In genomic region chr11:7462706-7463105, GRCh38 we compare ENCODE assay signal across 19 cellular contexts. TPM values are rescaled to one million over a fixed set of nuclear protein-coding genes. Genes with fewer than 3 reads are reported as not detected.
A peak's percentile ranks its signal among the peaks of the same experiment; 100 is the strongest.
DNase-seq lines count a peak whose midpoint lies in the region; ATAC-seq, FAIRE-seq and TF ChIP-seq lines count a peak whose summit lies in the region.
"Had no signal": no experiment of that assay in that cellular context is flagged by ENCODE, and none has a peak within 500 bp of the region (broad histone marks: within the 10 kb centered on the region; RNA-seq: fewer than 3 reads in every experiment).

No MANE protein-coding gene starts in this region.

- H3K27me3 Mint-ChIP-seq in CD8-positive, alpha-beta T cell (ENCODE audit: low read depth), result no peaks in the 10 kb centered on the region
- no peaks in the 10 kb centered on the region for H3K27me3 Mint-ChIP-seq in stimulated activated memory B cell treated with anti-CD40 and anti-IgM and Interleukin-4, amounts not matched to agents 10 μg/mL and 1 μg/mL and 100 μg/mL, for 72 hours

- peak overlapping the region; percentile 56 for H3K27ac Mint-ChIP-seq in CD8-positive, alpha-beta T cell
- peak overlapping the region; percentile 53 for H3K27ac Mint-ChIP-seq in stimulated activated memory B cell treated with anti-CD40 and anti-IgM and Interleukin-4, amounts not matched to agents 10 μg/mL and 1 μg/mL and 100 μg/mL, for 72 hours
- H3K27ac Mint-ChIP-seq: HFFc6 had no signal

- no peaks in the 10 kb centered on the region for H3K79me2 ChIP-seq in GM12878 (ENCODE audit: control insufficient read depth, insufficient read depth, low read length)

- no peak overlapping the region for H3K4me3 ChIP-seq in CD8-positive, alpha-beta T cell (ENCODE audit: low read depth, low read length)
- no peak overlapping the region for H3K4me3 ChIP-seq in GM12878
- H3K4me3 ChIP-seq in effector memory CD4-positive, alpha-beta T cell (ENCODE audit: insufficient read depth, low read depth, low read length, poor library complexity, severe bottlenecking), result no peak overlapping the region
- H3K4me3 ChIP-seq: K562 had no signal

- H2AFZ ChIP-seq in GM12878 (ENCODE audit: control insufficient read depth, low read depth, low read length), result no peak overlapping the region; the same call in 1 of the 2 replicates

- no peak for TF ChIP-seq CTCF in CD8-positive, alpha-beta T cell (IDR thresholded peaks at IDR 0.05)
- TF ChIP-seq CTCF in GM12878 (IDR thresholded peaks at IDR 0.05 in 2 of 3, conservative IDR thresholded peaks at IDR 0.05 in 1 of 3; ENCODE audit: control insufficient read depth in 2 of 3, extremely low read depth in 1 of 3, insufficient read depth in 1 of 3, low read depth in 3 of 3, low read length in 3 of 3) (no peak), omental fat pad (IDR thresholded peaks at IDR 0.05) (no peak)

- no peaks in the 10 kb centered on the region for H3K36me3 ChIP-seq in CD8-positive, alpha-beta T cell (ENCODE audit: insufficient read depth, low read length)
- no peaks in the 10 kb centered on the region for H3K36me3 ChIP-seq in GM12878 (ENCODE audit: control insufficient read depth in 2 of 2, insufficient read depth in 2 of 2, low read length in 1 of 2)
- no peaks in the 10 kb centered on the region for H3K36me3 ChIP-seq in effector memory CD4-positive, alpha-beta T cell (ENCODE audit: control insufficient read depth, insufficient read depth, low read length)
- H3K36me3 ChIP-seq: BE2C had no signal

- intact Hi-C loops in CD8-positive, alpha-beta T cell (cut with DNase I, micrococcal nuclease), result no loop called here
- intact Hi-C loops in GM12878 (cut with micrococcal nuclease; ENCODE audit: unreplicated experiment), result no loop called here

- in situ Hi-C loops in GM12878 (cut with MboI), result no loop called here

- peaks cover 13% of the 10 kb centered on the region for H3K4me1 Mint-ChIP-seq in CD8-positive, alpha-beta T cell (ENCODE audit: low read depth)
- peaks cover 20% of the 10 kb centered on the region for H3K4me1 Mint-ChIP-seq in stimulated activated memory B cell treated with anti-CD40 and anti-IgM and Interleukin-4, amounts not matched to agents 10 μg/mL and 1 μg/mL and 100 μg/mL, for 72 hours

- no peak for TF ChIP-seq POLR2A in GM12878 (IDR thresholded peaks at IDR 0.05; ENCODE audit: low read depth, low read length)
- no peak for TF ChIP-seq POLR2A in H54 (IDR thresholded peaks at IDR 0.05; ENCODE audit: low read depth, low read length)

- H3K4me2 ChIP-seq in GM12878 (ENCODE audit: control insufficient read depth, insufficient read depth), result no peak overlapping the region

- peaks cover 6% of the 10 kb centered on the region for H3K36me3 Mint-ChIP-seq in CD8-positive, alpha-beta T cell
- H3K36me3 Mint-ChIP-seq in stimulated activated memory B cell treated with anti-CD40 and anti-IgM and Interleukin-4, amounts not matched to agents 10 μg/mL and 1 μg/mL and 100 μg/mL, for 72 hours, result peaks cover 44% of the 10 kb centered on the region
- H3K36me3 Mint-ChIP-seq: CD4-positive, alpha-beta memory T cell had no signal

- DNase-seq in CD8-positive, alpha-beta T cell, result no peak
- DNase-seq in GM12878 (ENCODE audit: low read depth, low spot score), result no peak
- DNase-seq in H54 (ENCODE audit: insufficient read length, low spot score), result no peak
- DNase-seq in omental fat pad (ENCODE audit: low spot score), result no peak
- no peak for DNase-seq in effector memory CD4-positive, alpha-beta T cell
- DNase-seq: CD4-positive, alpha-beta memory T cell; COR-L47; DND-41; GDM1; HCEC 1CT; HFFc6 had no signal

- no peak for ATAC-seq in CD8-positive, alpha-beta T cell
- ATAC-seq in HG02852 (IDR thresholded peaks at IDR 0.05; ENCODE audit: unreplicated experiment) (peak; percentile 67), GM12878 (peak; percentile 58), omental fat pad (ENCODE audit: low FRiP score) (no peak)
- no peak for ATAC-seq in stimulated activated memory B cell treated with anti-CD40 and anti-IgM and Interleukin-4, amounts not matched to agents 10 μg/mL and 1 μg/mL and 100 μg/mL, for 72 hours
- ATAC-seq: K562 had no signal

- WGBS in GM12878 (ENCODE audit: insufficient coverage, insufficient replicate concordance, low lambda C conversion rate, missing lambda C conversion rate), result 25% methylated on average over 1 of the region's 1 CpG

- no peaks in the 10 kb centered on the region for H3K9me3 ChIP-seq in CD8-positive, alpha-beta T cell (ENCODE audit: low read length)
- no peaks in the 10 kb centered on the region for H3K9me3 ChIP-seq in GM12878 (replicated peaks; ENCODE audit: control insufficient read depth, insufficient read depth, low read length)
- no peaks in the 10 kb centered on the region for H3K9me3 ChIP-seq in effector memory CD4-positive, alpha-beta T cell (ENCODE audit: control insufficient read depth, low read length)
- H3K9me3 ChIP-seq: BE2C had no signal

- peaks cover 2% of the 10 kb centered on the region for H3K27me3 ChIP-seq in CD8-positive, alpha-beta T cell (ENCODE audit: insufficient read depth, low read length)
- H3K27me3 ChIP-seq in GM12878 (replicated peaks in 1 of 2; ENCODE audit: control insufficient read depth in 2 of 2, insufficient read depth in 2 of 2, low read length in 1 of 2), result no peaks in the 10 kb centered on the region
- no peaks in the 10 kb centered on the region for H3K27me3 ChIP-seq in effector memory CD4-positive, alpha-beta T cell (replicated peaks; ENCODE audit: control insufficient read depth, insufficient read depth, low read length, poor library complexity, severe bottlenecking)

- no peak overlapping the region for H3K9ac ChIP-seq in GM12878 (ENCODE audit: control insufficient read depth, insufficient read depth, low read length)

- SMC1A ChIA-PET in GM12878 (lab: Charles Lee; ENCODE audit: uncharacterized antibody, unreplicated experiment), result interaction anchor here (0.7 to 3.0 kb wide), 7 partner anchors 8 to 94 kb away, joined by 3 to 10 read pairs (median 4); no protein-coding TSS in a partner anchor

- POLR2A ChIA-PET in CD8-positive, alpha-beta T cell (lab: Charles Lee), result no interaction called here
- POLR2A ChIA-PET in GM12878 (lab: Charles Lee), result interaction anchor here (1.9 kb wide), 1 partner anchor 10 kb away, joined by 8 read pairs; no protein-coding TSS in a partner anchor

- H3K4me1 ChIP-seq in CD8-positive, alpha-beta T cell (ENCODE audit: insufficient read depth, low read length), result peaks cover 8% of the 10 kb centered on the region
- no peaks in the 10 kb centered on the region for H3K4me1 ChIP-seq in GM12878 (ENCODE audit: control insufficient read depth, insufficient read depth, low read length)
- no peaks in the 10 kb centered on the region for H3K4me1 ChIP-seq in effector memory CD4-positive, alpha-beta T cell (ENCODE audit: control insufficient read depth, insufficient read depth, low read length, poor library complexity, severe bottlenecking)

- no peak overlapping the region for H3K4me3 Mint-ChIP-seq in CD8-positive, alpha-beta T cell
- H3K4me3 Mint-ChIP-seq in stimulated activated memory B cell treated with anti-CD40 and anti-IgM and Interleukin-4, amounts not matched to agents 10 μg/mL and 1 μg/mL and 100 μg/mL, for 72 hours, result no peak overlapping the region
- H3K4me3 Mint-ChIP-seq: HFFc6 had no signal

- CTCF ChIA-PET in CD8-positive, alpha-beta T cell (lab: Charles Lee), result interaction anchor here (0.8 kb wide), 1 partner anchor 50 kb away, joined by 3 read pairs; no protein-coding TSS in a partner anchor
- CTCF ChIA-PET in GM12878 (lab: Yijun Ruan, JAX), result interaction anchor here (0.8 to 1.3 kb wide), 8 partner anchors 8 to 87 kb away, joined by 3 to 4 read pairs (median 3); no protein-coding TSS in a partner anchor

- no TSS peak for BruUV-seq in GM12878 (replicated peaks; lab: Mats Ljungman, UMichigan)

- RAD21 ChIA-PET in GM12878 (lab: Charles Lee; ENCODE audit: unreplicated experiment), result interaction anchor here (3.2 kb wide), 1 partner anchor 10 kb away, joined by 12 read pairs; no protein-coding TSS in a partner anchor

- no peak for TF ChIP-seq EP300 in GM12878 (IDR thresholded peaks at IDR 0.05; ENCODE audit: borderline replicate concordance in 1 of 2, control insufficient read depth in 1 of 2, low read depth in 2 of 2, low read length in 2 of 2)

- H3K27ac ChIP-seq in CD8-positive, alpha-beta T cell (ENCODE audit: low read depth, low read length), result no peak overlapping the region
- no peak overlapping the region for H3K27ac ChIP-seq in GM12878 (ENCODE audit: control insufficient read depth, insufficient read depth)
- H3K27ac ChIP-seq in effector memory CD4-positive, alpha-beta T cell (ENCODE audit: insufficient read depth, low read length, poor library complexity, severe bottlenecking), result no peak overlapping the region
- H3K27ac ChIP-seq: C4-2B had no signal

- no peaks in the 10 kb centered on the region for H4K20me1 ChIP-seq in GM12878 (ENCODE audit: control insufficient read depth, insufficient read depth)

- H3K9me3 Mint-ChIP-seq in CD8-positive, alpha-beta T cell, result no peaks in the 10 kb centered on the region
- no peaks in the 10 kb centered on the region for H3K9me3 Mint-ChIP-seq in stimulated activated memory B cell treated with anti-CD40 and anti-IgM and Interleukin-4, amounts not matched to agents 10 μg/mL and 1 μg/mL and 100 μg/mL, for 72 hours
- H3K9me3 Mint-ChIP-seq: HFFc6 had no signal

- no peak for TF ChIP-seq RAD21 in GM12878 (IDR thresholded peaks at IDR 0.05; ENCODE audit: insufficient read depth, low read depth, low read length)

- FAIRE-seq in GM12878 (lab: Jason Lieb, UNC) (no peak), H54 (lab: Jason Lieb, UNC) (no peak)
- FAIRE-seq: D721Med, H1, K562 had no signal

RNA-seq across cellular contexts. Expression of gene OLFML1, which starts 22.6 kb away (rescaled TPM):
- not detected for total RNA-seq in CD8-positive, alpha-beta T cell
- not detected in 2 replicates for total RNA-seq in GM12878 (2013; cell fraction: nucleolus; rRNA removed)
- not detected in 2 replicates for total RNA-seq in GM12878 (2014; rRNA removed)
- total RNA-seq in GM12878 (2014; rRNA removed; fragmentation: Illumina TruSeq; extraction: Trizol), result not detected in 2 replicates
- total RNA-seq in GM12878 (2021), result not detected in 2 replicates
- polyA plus RNA-seq in GM12878 (2011; ENCODE audit: low read depth), result 0.37 TPM
- not detected in 2 replicates for polyA plus RNA-seq in GM12878 (2011; rRNA removed)
- polyA plus RNA-seq in GM12878 (2011; cell fraction: cytosol; rRNA removed), result not detected in 2 replicates
- polyA plus RNA-seq in GM12878 (2011; cell fraction: nucleus; rRNA removed), result not detected in 2 replicates
- 0.09 and 0.15 TPM in 2 replicates for polyA plus RNA-seq in GM12878 (2012)
- not detected in 2 replicates for polyA plus RNA-seq in GM12878 (2014; fragmentation: Illumina TruSeq; extraction: Trizol)
- polyA plus RNA-seq in GM12878 (2014; fragmentation: Nextera tagmentation; extraction: Ambion mirVana), result under 1 TPM; 0.04 to 0.06 TPM
- polyA plus RNA-seq in GM12878 (2014; rRNA removed), result not detected in 2 replicates
- under 1 TPM; 0.35 to 0.71 TPM for polyA plus RNA-seq in GM12878 (2016; fragmentation: Nextera tagmentation; extraction: Ambion mirVana)
- polyA minus RNA-seq in GM12878 (2011; rRNA and poly(A)+ RNA removed), result not detected in 2 replicates
- polyA minus RNA-seq in GM12878 (2011; cell fraction: cytosol; rRNA and poly(A)+ RNA removed), result not detected in 2 replicates
- not detected in 2 replicates for polyA minus RNA-seq in GM12878 (2011; cell fraction: nucleus; rRNA and poly(A)+ RNA removed)
- 10 to 100 TPM in 2 of 4 donors, 1 to 10 TPM in 2; 6.5 to 40.7 (median 13.4) TPM for total RNA-seq in omental fat pad
- total RNA-seq: A172; CD4-positive, alpha-beta memory T cell; K562 had no signal
- polyA plus RNA-seq: CD4-positive, alpha-beta memory T cell; H1; K562 had no signal

RNA-seq across cellular contexts. Expression of gene PPFIBP2, which starts 51.1 kb away (rescaled TPM):
- total RNA-seq in CD8-positive, alpha-beta T cell, result 10 to 100 TPM; 21.6 to 26.7 TPM
- total RNA-seq in GM12878 (2013; cell fraction: nucleolus; rRNA removed), result 230 and 231 TPM in 2 replicates
- total RNA-seq in GM12878 (2014; rRNA removed) (41.2 and 44.3 TPM in 2 replicates), GM12878 (2014; rRNA removed; fragmentation: Illumina TruSeq; extraction: Trizol) (48.6 and 54.1 TPM in 2 replicates), GM12878 (2021) (45.2 and 52.5 TPM in 2 replicates), omental fat pad (10 to 100 TPM; 16.3 to 47.8 (median 24.2) TPM)
- 26.0 TPM for polyA plus RNA-seq in GM12878 (2011; ENCODE audit: low read depth)
- polyA plus RNA-seq in GM12878 (2011; rRNA removed) (48.1 and 49.6 TPM in 2 replicates), GM12878 (2014; fragmentation: Illumina TruSeq; extraction: Trizol) (56.3 and 69.7 TPM in 2 replicates), GM12878 (2014; fragmentation: Nextera tagmentation; extraction: Ambion mirVana) (10 to 100 TPM; 17.3 to 22.3 TPM), GM12878 (2014; rRNA removed) (30.7 and 37.3 TPM in 2 replicates), GM12878 (2016; fragmentation: Nextera tagmentation; extraction: Ambion mirVana) (10 to 100 TPM; 28.1 to 35.7 TPM)
- polyA plus RNA-seq in GM12878 (2011; cell fraction: cytosol; rRNA removed), result 40.3 and 54.5 TPM in 2 replicates
- polyA plus RNA-seq in GM12878 (2011; cell fraction: nucleus; rRNA removed), result 107 and 148 TPM in 2 replicates
- polyA plus RNA-seq in GM12878 (2012), result 37.0 and 41.9 TPM in 2 replicates
- polyA minus RNA-seq in GM12878 (2011; rRNA and poly(A)+ RNA removed), result 91.7 and 108 TPM in 2 replicates
- polyA minus RNA-seq in GM12878 (2011; cell fraction: cytosol; rRNA and poly(A)+ RNA removed), result 24.9 and 39.3 TPM in 2 replicates
- 61.4 and 92.7 TPM in 2 replicates for polyA minus RNA-seq in GM12878 (2011; cell fraction: nucleus; rRNA and poly(A)+ RNA removed)

Comparison
In these comparisons a context has a peak if more than half of its experiments do, and no peak if none do; other contexts are left out.
1. ATAC-seq: peak in HG02852 (single experiment) and GM12878 (single experiment); none in CD8-positive, alpha-beta T cell (single experiment), stimulated activated memory B cell treated with anti-CD40 and anti-IgM and Interleukin-4, amounts not matched to agents 10 μg/mL and 1 μg/mL and 100 μg/mL, for 72 hours (single experiment) and omental fat pad (single experiment).
2. RNA of gene OLFML1, which starts 22.6 kb away (total RNA-seq): 6.5 to 40.7 TPM in omental fat pad; not detected in CD8-positive, alpha-beta T cell and not detected in GM12878; every median in the first group is over 4 times any median in the second.